In genomic region chr6:31580807-31581437, GRCh38 we compare ENCODE assay signal across 1 cellular context.
A peak's percentile ranks its signal among the peaks of the same experiment; 100 is the strongest.
TF ChIP-seq lines count a peak whose summit lies in the region.

No MANE protein-coding gene starts in this region.

TF ChIP-seq in GM12878, 131 proteins besides CTCF, POLR2A, EP300 and RAD21 (continues in another document):
- no peak for TF ChIP-seq NFIC (IDR thresholded peaks at IDR 0.05; ENCODE audit: low read depth, low read length)
- TF ChIP-seq PAX8 (IDR thresholded peaks at IDR 0.05): no peak
- peak; percentile 78; the same call in 1 of the 2 replicates for TF ChIP-seq GATAD2B (conservative IDR thresholded peaks at IDR 0.05; ENCODE audit: low read depth)
- 0 out of 2 replicates have a peak, but pooled peaks have one; percentile 28 for TF ChIP-seq ESRRA (IDR thresholded peaks at IDR 0.05; ENCODE audit: low read length)
- TF ChIP-seq ETV6 (conservative IDR thresholded peaks at IDR 0.05 in 1 of 2, IDR thresholded peaks at IDR 0.05 in 1 of 2; ENCODE audit: borderline replicate concordance in 1 of 2, low read depth in 1 of 2): peak in 1 of 2 experiments; percentile 18; a peak in 1 of 4 replicates
- TF ChIP-seq BCLAF1 (IDR thresholded peaks at IDR 0.05): no peak
- TF ChIP-seq POLR2AphosphoS5 (IDR thresholded peaks at IDR 0.05; ENCODE audit: low read length): peak; percentile 62
- peak; percentile 51 for TF ChIP-seq EED (IDR thresholded peaks at IDR 0.05; ENCODE audit: low read depth)
- TF ChIP-seq BRCA1 (IDR thresholded peaks at IDR 0.05; ENCODE audit: low read depth, low read length): no peak
- TF ChIP-seq ZNF687 (IDR thresholded peaks at IDR 0.05): peak; percentile 71
- TF ChIP-seq E4F1 (IDR thresholded peaks at IDR 0.05; ENCODE audit: borderline replicate concordance, partially characterized antibody): no peak
- TF ChIP-seq SP1 (IDR thresholded peaks at IDR 0.05; ENCODE audit: low read depth, low read length): no peak
- no peak for TF ChIP-seq RBBP5 (conservative IDR thresholded peaks at IDR 0.05)
- 0 out of 2 replicates have a peak, but pooled peaks have one; percentile 36 for TF ChIP-seq REST (IDR thresholded peaks at IDR 0.05; ENCODE audit: low read depth, low read length)
- peak; percentile 45; the same call in 1 of the 2 replicates for TF ChIP-seq TAF1 (IDR thresholded peaks at IDR 0.05; ENCODE audit: borderline replicate concordance, low read depth, low read length)
- no peak for TF ChIP-seq RAD51 (IDR thresholded peaks at IDR 0.05)
- no peak for TF ChIP-seq BCL3 (IDR thresholded peaks at IDR 0.05; ENCODE audit: borderline replicate concordance, insufficient read depth, low read depth, low read length, poor library complexity, severe bottlenecking)
- no peak for TF ChIP-seq SUPT20H (IDR thresholded peaks at IDR 0.05; ENCODE audit: borderline replicate concordance, control insufficient read depth, low read depth, low read length)
- peak; percentile 72 for TF ChIP-seq DPF2 (IDR thresholded peaks at IDR 0.05)
- no peak for TF ChIP-seq NFYA (IDR thresholded peaks at IDR 0.05; ENCODE audit: borderline replicate concordance, low read depth, low read length)
- TF ChIP-seq MEF2B (IDR thresholded peaks at IDR 0.05; ENCODE audit: partially characterized antibody, poor library complexity, severe bottlenecking): peak; percentile 28
- no peak for TF ChIP-seq ELK1 (IDR thresholded peaks at IDR 0.05; ENCODE audit: low read depth, low read length)
- TF ChIP-seq IKZF2 (IDR thresholded peaks at IDR 0.05): peak; percentile 51 to 74; a peak in 3 of 4 replicates
- no peak for TF ChIP-seq FOXM1 (IDR thresholded peaks at IDR 0.05; ENCODE audit: low read depth, low read length)
- no peak for TF ChIP-seq CBX5 (IDR thresholded peaks at IDR 0.05; ENCODE audit: low read depth)
- TF ChIP-seq ATF7 (IDR thresholded peaks at IDR 0.05; ENCODE audit: low read depth): no peak
- peak; percentile 58; the same call in 1 of the 2 replicates for TF ChIP-seq POLR2AphosphoS2 (IDR thresholded peaks at IDR 0.05; ENCODE audit: low read depth, low read length)
- 0 out of 2 replicates have a peak, but pooled peaks have one; percentile 17 for TF ChIP-seq ZNF384 (IDR thresholded peaks at IDR 0.05; ENCODE audit: borderline replicate concordance, low read depth, low read length)
- TF ChIP-seq KLF5 (IDR thresholded peaks at IDR 0.05; ENCODE audit: partially characterized antibody): peak; percentile 21
- TF ChIP-seq ZNF207 (IDR thresholded peaks at IDR 0.05; ENCODE audit: borderline replicate concordance): no peak
- no peak for TF ChIP-seq PKNOX1 (IDR thresholded peaks at IDR 0.05)
- TF ChIP-seq ZNF217 (IDR thresholded peaks at IDR 0.05): no peak
- TF ChIP-seq HDGF (IDR thresholded peaks at IDR 0.05): no peak
- TF ChIP-seq CUX1 (IDR thresholded peaks at IDR 0.05; ENCODE audit: insufficient replicate concordance, low read depth, low read length): no peak
